Comparison of ENCODE assay signal across 8 cellular contexts in the genomic region with DNA sequence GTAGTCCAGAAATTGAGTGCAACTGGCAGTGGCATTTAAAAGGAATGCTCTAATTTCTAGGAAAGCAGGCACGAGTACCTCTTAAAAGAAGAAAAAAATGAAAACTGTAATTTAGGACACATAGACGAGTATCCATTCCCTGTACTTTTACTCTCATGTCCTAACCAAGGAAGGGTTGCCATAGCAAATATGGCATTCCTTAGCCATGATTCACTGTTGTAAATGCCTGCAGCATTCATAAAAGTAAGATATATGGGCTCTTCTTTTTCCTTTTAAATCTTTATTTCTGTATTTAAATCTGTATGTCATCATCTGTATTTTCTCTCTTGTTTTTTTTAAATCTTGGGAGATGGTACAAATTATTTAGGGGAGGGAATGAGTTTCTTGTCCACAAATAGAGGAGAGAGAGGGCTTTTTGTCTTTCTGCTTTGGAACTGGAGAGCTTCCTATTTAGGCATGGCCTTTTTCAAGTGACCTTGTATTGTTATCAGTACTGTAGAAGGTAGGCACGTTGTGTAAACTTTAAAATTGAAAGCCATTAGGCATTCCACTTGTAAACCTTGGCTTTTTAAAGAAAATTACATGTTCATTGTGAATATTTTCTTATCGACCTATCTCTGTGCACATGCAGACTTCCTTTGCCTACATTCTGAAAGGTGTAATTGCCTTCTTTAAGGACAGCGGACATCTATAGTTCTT. TPM values are rescaled to one million over a fixed set of nuclear protein-coding genes. Genes with fewer than 3 reads are reported as not detected.
A peak's percentile ranks its signal among the peaks of the same experiment; 100 is the strongest.
DNase-seq lines count a peak whose midpoint lies in the region; ATAC-seq and TF ChIP-seq lines count a peak whose summit lies in the region.

No MANE protein-coding gene starts in this region.

- POLR2A ChIA-PET in Caco-2 (lab: Charles Lee) (no interaction called here), Panc1 (lab: Charles Lee) (no interaction called here)

- H3K27me3 ChIP-seq in Caco-2 (replicated peaks; ENCODE audit: control insufficient read depth, insufficient read depth, low read length) (no peaks in the 10 kb centered on the region), Panc1 (ENCODE audit: control insufficient read depth, insufficient read depth, low read length) (no peaks in the 10 kb centered on the region), fibroblast of lung (ENCODE audit: control insufficient read depth, insufficient read depth, low read length) (no peaks in the 10 kb centered on the region)

- 0 out of 2 replicates have a peak, but pooled peaks cover 2% of the 10 kb centered on the region for H3K36me3 ChIP-seq in Caco-2 (ENCODE audit: control insufficient read depth, insufficient read depth, low read length)
- H3K36me3 ChIP-seq in Panc1 (ENCODE audit: control insufficient read depth, insufficient read depth, low read length): no peaks in the 10 kb centered on the region
- H3K36me3 ChIP-seq in fibroblast of lung (ENCODE audit: control insufficient read depth, insufficient read depth, low read length): no peaks in the 10 kb centered on the region

- H3K27ac Mint-ChIP-seq in Caco-2 (ENCODE audit: unreplicated experiment) (peak overlapping the region; percentile 94), progenitor cell of endocrine pancreas (peak overlapping the region; percentile 89)

- H3K9ac ChIP-seq in fibroblast of lung (ENCODE audit: insufficient read depth, low read length): no peak overlapping the region

- H3K36me3 Mint-ChIP-seq in Caco-2 (ENCODE audit: insufficient read depth, unreplicated experiment) (peaks cover 17% of the 10 kb centered on the region), progenitor cell of endocrine pancreas (ENCODE audit: insufficient read depth) (no peaks in the 10 kb centered on the region)

- no peaks in the 10 kb centered on the region for H3K27me3 Mint-ChIP-seq in Caco-2 (ENCODE audit: insufficient read depth, unreplicated experiment)
- no peaks in the 10 kb centered on the region for H3K27me3 Mint-ChIP-seq in progenitor cell of endocrine pancreas

- H3K79me2 ChIP-seq in fibroblast of lung (ENCODE audit: control insufficient read depth, insufficient read depth, low read length): peaks cover 68% of the 10 kb centered on the region

- H3K27ac ChIP-seq in Panc1 (ENCODE audit: low read length) (peak overlapping the region; percentile 59), fibroblast of lung (ENCODE audit: insufficient read depth, low read length) (peak overlapping the region; percentile 88)

- H3K9me3 ChIP-seq in Caco-2: no peaks in the 10 kb centered on the region
- no peaks in the 10 kb centered on the region for H3K9me3 ChIP-seq in Panc1 (ENCODE audit: control insufficient read depth, insufficient read depth, low read depth, low read length)
- H3K9me3 ChIP-seq in fibroblast of lung (ENCODE audit: control insufficient read depth, insufficient read depth, low read depth, low read length): no peaks in the 10 kb centered on the region

- H4K20me1 ChIP-seq in fibroblast of lung (ENCODE audit: control insufficient read depth, extremely low read depth, insufficient read depth, low read length): no peaks in the 10 kb centered on the region

- H3K9me3 Mint-ChIP-seq in Caco-2 (ENCODE audit: unreplicated experiment): no peaks in the 10 kb centered on the region
- H3K9me3 Mint-ChIP-seq in progenitor cell of endocrine pancreas (ENCODE audit: low read depth): no peaks in the 10 kb centered on the region

- no peak overlapping the region for H3K4me3 ChIP-seq in Caco-2 (ENCODE audit: low read depth, low read length)
- no peak overlapping the region for H3K4me3 ChIP-seq in Panc1 (ENCODE audit: low read depth in 2 of 2, low read length in 2 of 2)
- H3K4me3 ChIP-seq in fibroblast of lung (replicated peaks in 1 of 4; ENCODE audit: control extremely low read depth in 1 of 4, insufficient read depth in 1 of 4, low read depth in 3 of 4, low read length in 4 of 4): peak overlapping the region in 3 of 4 experiments; percentile 15 to 39 (median 20)

- DNase-seq in Caco-2: peak; percentile 52 to 77
- peak; percentile 13 for DNase-seq in Panc1 (ENCODE audit: low read depth, low spot score)
- peak; percentile 93 to 94 for DNase-seq in fibroblast of lung (ENCODE audit: low read depth in 2 of 2)
- DNase-seq in progenitor cell of endocrine pancreas (ENCODE audit: low spot score, unreplicated experiment): no peak
- DNase-seq in activated CD4-positive, alpha-beta T cell treated with anti-CD3 and anti-CD28 coated beads for 48 hours: no peak
- no peak for DNase-seq in activated CD4-positive, alpha-beta T cell treated with anti-CD3 and anti-CD28 coated beads for 1 hour

- H2AFZ ChIP-seq in fibroblast of lung (ENCODE audit: low read length): no peak overlapping the region

- H3K4me1 Mint-ChIP-seq in Caco-2 (ENCODE audit: low read depth, unreplicated experiment) (peaks cover 34% of the 10 kb centered on the region), progenitor cell of endocrine pancreas (ENCODE audit: low read depth) (peaks cover 14% of the 10 kb centered on the region)

- H3K4me2 ChIP-seq in fibroblast of lung (ENCODE audit: extremely low read depth, insufficient read depth, low read length): peak overlapping the region; percentile 69

- no TSS peak for BruUV-seq in Caco-2 (replicated peaks; lab: Mats Ljungman, UMichigan)
- no TSS peak for BruUV-seq in Panc1 (replicated peaks; lab: Mats Ljungman, UMichigan)

- no peak for TF ChIP-seq CTCF in Caco-2 (IDR thresholded peaks at IDR 0.05; ENCODE audit: insufficient read depth in 1 of 2, low read depth in 1 of 2, low read length in 1 of 2, severe bottlenecking in 1 of 2, unreplicated experiment in 1 of 2)
- no peak for TF ChIP-seq CTCF in Panc1 (IDR thresholded peaks at IDR 0.05)
- no peak for TF ChIP-seq CTCF in fibroblast of lung (conservative IDR thresholded peaks at IDR 0.05 in 1 of 2, IDR thresholded peaks at IDR 0.05 in 1 of 2; ENCODE audit: low read depth in 1 of 2, low read length in 2 of 2)
- TF ChIP-seq CTCF in progenitor cell of endocrine pancreas (IDR thresholded peaks at IDR 0.05; ENCODE audit: unreplicated experiment): no peak

- peak overlapping the region; percentile 23 for H3K4me3 Mint-ChIP-seq in Caco-2 (ENCODE audit: unreplicated experiment)
- H3K4me3 Mint-ChIP-seq in progenitor cell of endocrine pancreas (ENCODE audit: low read depth): peak overlapping the region; percentile 18

- H3K4me1 ChIP-seq in Caco-2: peaks cover 42% of the 10 kb centered on the region
- H3K4me1 ChIP-seq in Panc1 (ENCODE audit: control insufficient read depth, insufficient read depth, low read length): peaks cover 21% of the 10 kb centered on the region
- H3K4me1 ChIP-seq in fibroblast of lung (ENCODE audit: control insufficient read depth, extremely low read depth, insufficient read depth, low read length): peaks cover 28% of the 10 kb centered on the region

- CTCF ChIA-PET in Caco-2 (lab: Charles Lee): interaction anchor here (0.7 to 2.4 kb wide), 4 partner anchors 8 to 245 kb away, joined by 3 to 16 read pairs (median 4); partner anchors contain the start of gene CNEP1R1
- CTCF ChIA-PET in Panc1 (lab: Charles Lee): no interaction called here

- peak; percentile 80 for ATAC-seq in Panc1
- ATAC-seq in HG03521 (IDR thresholded peaks at IDR 0.05; ENCODE audit: unreplicated experiment): no peak
- no peak for ATAC-seq in HG03175 (IDR thresholded peaks at IDR 0.05; ENCODE audit: unreplicated experiment)

- in situ Hi-C loops in Panc1 (cut with HindIII; ENCODE audit: low pct_unique_long_range_greater_than_20kb, low sequenced_read_pairs): no loop called here

- intact Hi-C loops in Caco-2 (cut with micrococcal nuclease; ENCODE audit: unreplicated experiment) (loop anchor here (1.0 kb wide), 1 partner anchor 48 kb away; no protein-coding TSS in a partner anchor), Panc1 (cut with micrococcal nuclease; ENCODE audit: unreplicated experiment) (no loop called here)

RNA-seq across cellular contexts. Expression of gene TENT4B, which starts 50.0 kb away (rescaled TPM):
- total RNA-seq in Caco-2 (2022): 28.6 and 29.3 TPM in 2 replicates
- 9.7 TPM for total RNA-seq in Panc1 (2021; ENCODE audit: unreplicated experiment)
- polyA plus RNA-seq in Panc1 (2012; ENCODE audit: insufficient read length): 4.0 TPM
- 11.0 and 12.2 TPM in 2 replicates for total RNA-seq in fibroblast of lung
- polyA plus RNA-seq in fibroblast of lung: 11.1 and 12.3 TPM in 2 replicates
- 6.7 TPM in 2 replicates for polyA plus RNA-seq in fibroblast of lung (2012)
- 4.0 and 6.1 TPM in 2 replicates for polyA minus RNA-seq in fibroblast of lung (ENCODE audit: low replicate concordance)
- total RNA-seq in progenitor cell of endocrine pancreas: 13.5 TPM in 2 replicates

Comparison
In these comparisons a context has a peak if more than half of its experiments do, and no peak if none do; other contexts are left out.
1. DNase-seq: peak in Caco-2 (2 of 2), Panc1 (single experiment) and fibroblast of lung (2 of 2); none in progenitor cell of endocrine pancreas (single experiment), activated CD4-positive, alpha-beta T cell treated with anti-CD3 and anti-CD28 coated beads for 48 hours (single experiment) and activated CD4-positive, alpha-beta T cell treated with anti-CD3 and anti-CD28 coated beads for 1 hour (single experiment).
2. H3K4me3 ChIP-seq: peak in fibroblast of lung (3 of 4); none in Caco-2 (single experiment) and Panc1 (0 of 2).